ENCODE assay signal across 23 cellular contexts in the genomic region with DNA sequence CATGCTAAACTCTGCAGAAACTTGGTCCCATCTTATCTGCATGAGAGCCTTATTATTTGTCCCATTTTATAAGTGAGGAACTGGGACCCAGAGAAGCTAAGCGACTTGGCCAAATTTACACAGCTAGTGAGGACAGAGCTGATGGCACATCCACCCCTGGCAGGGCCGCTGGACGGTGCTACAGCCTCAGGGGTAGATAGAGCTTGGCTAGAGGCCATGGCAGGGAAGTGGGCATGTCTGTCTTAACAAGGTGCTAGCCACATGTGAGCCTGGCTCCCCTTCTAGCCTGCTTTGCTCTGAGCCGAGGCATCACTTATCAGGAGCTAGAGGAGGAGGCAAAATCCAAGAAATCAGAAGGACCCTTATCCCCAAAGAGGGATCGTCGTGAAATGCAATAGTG. TPM values are rescaled to one million over a fixed set of nuclear protein-coding genes. Genes with fewer than 3 reads are reported as not detected.
"Had no signal": no experiment of that assay in that cellular context is flagged by ENCODE, and none has a peak within 500 bp of the region (broad histone marks: within the 10 kb centered on the region; RNA-seq: fewer than 3 reads in every experiment).

No MANE protein-coding gene starts in this region.

- H3K4me1 ChIP-seq: left lung, parathyroid adenoma, psoas muscle, right lobe of liver, suprapubic skin, transverse colon, upper lobe of right lung, uterus had no signal

- H3K4me1 Mint-ChIP-seq: immature natural killer cell; memory B cell; natural killer cell; stimulated activated naive CD8-positive, alpha-beta T cell treated with anti-CD3 and anti-CD28 coated beads, Interleukin-15, amount 100 ng/mL, for 72 hours had no signal

- H3K27ac Mint-ChIP-seq: immature natural killer cell, memory B cell, natural killer cell had no signal

- H3K27ac ChIP-seq: left lung, parathyroid adenoma, psoas muscle, right lobe of liver, suprapubic skin, transverse colon, upper lobe of right lung, uterus had no signal

- H3K36me3 Mint-ChIP-seq: immature natural killer cell, memory B cell, natural killer cell had no signal

- ATAC-seq: left lung; natural killer cell; psoas muscle; right lobe of liver; stimulated activated naive CD8-positive, alpha-beta T cell treated with anti-CD3 and anti-CD28 coated beads, Interleukin-15, amount 100 ng/mL, for 72 hours; upper lobe of right lung had no signal

- H3K4me3 Mint-ChIP-seq: memory B cell; natural killer cell; stimulated activated naive CD8-positive, alpha-beta T cell treated with anti-CD3 and anti-CD28 coated beads, Interleukin-15, amount 100 ng/mL, for 72 hours had no signal

- DNase-seq: cerebellar nuclear complex; cortex of kidney; effector CD4-positive, alpha-beta T cell; hypothalamus; immature natural killer cell; left lung; natural killer cell; psoas muscle; right lobe of liver; small intestine; stimulated activated CD4-positive, alpha-beta T cell treated with anti-CD3 and anti-CD28 coated beads, Interleukin-12 subunit alpha, Interleukin-12 subunit beta, amount 100 ng/mL, for 4 hours; stimulated activated CD4-positive, alpha-beta T cell treated with anti-CD3 and anti-CD28 coated beads, Interleukin-1b, Interleukin-23, amount 100 ng/mL, for 48 hours; stimulated activated CD4-positive, alpha-beta T cell treated with anti-CD3 and anti-CD28 coated beads, Interleukin-4, amount 100 ng/mL, for 1 hour; stimulated activated CD8-positive, alpha-beta memory T cell treated with anti-CD3 and anti-CD28 coated beads, Interleukin-4, amount 100 ng/mL, for 48 hours; stimulated activated naive CD4-positive, alpha-beta T cell; stimulated activated naive CD8-positive, alpha-beta T cell treated with anti-CD3 and anti-CD28 coated beads, Interleukin-15, amount 100 ng/mL, for 72 hours; transverse colon; upper lobe of right lung had no signal

- H3K9me3 Mint-ChIP-seq: immature natural killer cell; memory B cell; natural killer cell; stimulated activated naive CD8-positive, alpha-beta T cell treated with anti-CD3 and anti-CD28 coated beads, Interleukin-15, amount 100 ng/mL, for 72 hours had no signal

- H3K36me3 ChIP-seq: left lung, right lobe of liver, suprapubic skin, transverse colon, upper lobe of right lung, uterus had no signal

- H3K27me3 ChIP-seq: left lung, right lobe of liver, suprapubic skin, upper lobe of right lung, uterus had no signal

- H3K9ac ChIP-seq: parathyroid adenoma had no signal

- H2AFZ ChIP-seq: parathyroid adenoma had no signal

- H3K9me3 ChIP-seq: left lung, psoas muscle, right lobe of liver, suprapubic skin, transverse colon, upper lobe of right lung, uterus had no signal

- H3K4me3 ChIP-seq: left lung, lung, psoas muscle, right lobe of liver, suprapubic skin, transverse colon, upper lobe of right lung, uterus had no signal

RNA-seq across cellular contexts. Expression of a gene that starts 36.7 kb away (rescaled TPM):
- polyA plus RNA-seq: immature natural killer cell had no signal
